ENCODE assay signal across 1 cellular context in the genomic region with DNA sequence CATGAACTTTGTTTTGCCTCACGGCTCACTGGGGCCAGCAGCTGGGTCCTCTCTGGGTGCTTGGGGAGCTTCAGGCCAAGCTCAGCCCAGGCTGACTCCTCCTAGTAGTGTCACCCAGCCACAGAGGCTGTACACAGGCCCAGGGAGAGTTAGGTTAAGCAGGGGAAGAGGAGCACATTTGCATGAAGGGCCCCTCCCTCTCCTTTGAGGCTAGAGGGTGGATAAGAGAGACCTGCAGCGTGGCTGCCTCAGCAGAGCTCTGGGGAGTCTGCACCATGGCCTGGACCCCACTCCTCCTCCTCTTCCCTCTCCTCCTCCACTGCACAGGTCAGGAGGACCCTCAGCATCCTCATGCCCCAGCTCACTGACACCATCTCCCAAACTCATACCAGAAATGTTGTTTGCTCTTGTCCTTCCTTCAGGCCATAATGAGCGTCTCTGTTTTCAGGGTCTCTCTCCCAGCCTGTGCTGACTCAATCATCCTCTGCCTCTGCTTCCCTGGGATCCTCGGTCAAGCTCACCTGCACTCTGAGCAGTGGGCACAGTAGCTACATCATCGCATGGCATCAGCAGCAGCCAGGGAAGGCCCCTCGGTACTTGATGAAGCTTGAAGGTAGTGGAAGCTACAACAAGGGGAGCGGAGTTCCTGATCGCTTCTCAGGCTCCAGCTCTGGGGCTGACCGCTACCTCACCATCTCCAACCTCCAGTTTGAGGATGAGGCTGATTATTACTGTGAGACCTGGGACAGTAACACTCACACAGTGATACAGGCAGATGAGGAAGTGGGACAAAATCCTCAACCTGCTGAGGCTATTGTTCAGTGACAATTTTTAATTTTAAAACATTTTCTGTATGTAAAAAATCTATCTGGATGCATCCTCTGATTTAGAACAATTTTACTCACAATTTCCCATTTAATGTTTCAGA.
TF ChIP-seq lines count a peak whose summit lies in the region.

No MANE protein-coding gene starts in this region.

TF ChIP-seq in K562, 482 proteins besides CTCF, POLR2A, EP300 and RAD21 (continued from another document and continues in another):
- TF ChIP-seq, protein P1, sequence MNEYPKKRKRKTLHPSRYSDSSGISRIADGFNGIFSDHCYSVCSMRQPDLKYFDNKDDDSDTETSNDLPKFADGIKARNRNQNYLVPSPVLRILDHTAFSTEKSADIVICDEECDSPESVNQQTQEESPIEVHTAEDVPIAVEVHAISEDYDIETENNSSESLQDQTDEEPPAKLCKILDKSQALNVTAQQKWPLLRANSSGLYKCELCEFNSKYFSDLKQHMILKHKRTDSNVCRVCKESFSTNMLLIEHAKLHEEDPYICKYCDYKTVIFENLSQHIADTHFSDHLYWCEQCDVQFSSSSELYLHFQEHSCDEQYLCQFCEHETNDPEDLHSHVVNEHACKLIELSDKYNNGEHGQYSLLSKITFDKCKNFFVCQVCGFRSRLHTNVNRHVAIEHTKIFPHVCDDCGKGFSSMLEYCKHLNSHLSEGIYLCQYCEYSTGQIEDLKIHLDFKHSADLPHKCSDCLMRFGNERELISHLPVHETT (CRISPR knock-in tag; conservative IDR thresholded peaks at IDR 0.05 in 1 of 2, IDR thresholded peaks at IDR 0.05 in 1 of 2): 0 out of 4 replicates have a peak, but pooled peaks of 1 of the 2 experiments have one; percentile 47
- no peak for TF ChIP-seq ZNF41 (CRISPR knock-in tag; conservative IDR thresholded peaks at IDR 0.05)
- TF ChIP-seq, protein P2, sequence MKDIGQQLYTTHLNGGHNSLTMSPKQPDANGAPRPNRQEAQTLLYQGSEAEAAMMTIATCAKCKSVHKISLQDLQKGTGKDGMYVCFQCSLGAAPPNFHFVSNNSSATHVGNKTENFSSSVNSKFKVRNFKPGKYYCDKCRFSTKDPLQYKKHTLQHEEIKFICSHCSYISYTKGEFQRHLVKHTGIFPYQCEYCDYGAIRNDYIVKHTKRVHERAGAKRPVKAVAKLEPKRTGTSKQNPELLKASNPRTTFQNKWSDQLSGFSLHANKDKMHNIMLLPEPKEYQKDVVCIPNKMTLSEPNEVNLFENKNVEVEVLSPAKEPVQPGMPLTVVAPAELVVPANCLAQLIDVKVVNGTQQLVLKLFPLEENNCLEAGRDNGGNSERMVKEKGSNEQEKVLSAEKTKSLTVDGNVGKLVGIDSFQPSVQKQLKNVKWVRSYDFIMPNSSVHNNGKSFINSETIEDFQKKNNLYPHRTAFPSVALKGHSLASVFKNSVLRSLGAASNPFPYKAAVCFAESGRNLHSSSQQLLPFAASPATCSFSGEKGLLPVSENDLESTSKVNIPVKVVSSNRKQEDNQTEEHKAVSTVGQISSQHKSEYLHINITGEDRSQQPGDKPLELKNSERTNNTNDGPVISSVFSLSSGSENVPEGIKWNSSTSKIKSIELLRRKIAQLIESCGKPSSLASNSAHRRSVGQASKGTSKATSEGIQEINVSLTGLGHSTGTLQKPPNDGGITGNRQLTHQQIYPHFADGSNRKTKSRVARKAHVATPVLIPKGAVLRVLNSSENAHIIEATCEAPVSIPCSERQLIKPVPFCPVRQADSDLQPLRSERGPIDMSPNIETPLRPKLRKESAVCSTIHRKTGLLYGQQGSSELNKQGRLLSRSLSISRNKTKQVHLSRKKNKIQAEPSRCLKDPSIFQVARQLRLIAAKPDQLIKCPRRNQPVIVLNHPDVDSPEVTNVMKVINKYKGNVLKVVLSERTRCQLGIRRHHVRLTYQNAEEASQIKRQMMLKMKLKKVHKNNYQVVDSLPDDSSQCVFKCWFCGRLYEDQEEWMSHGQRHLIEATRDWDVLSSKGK (CRISPR knock-in tag; IDR thresholded peaks at IDR 0.05): no peak
- TF ChIP-seq, protein P3, sequence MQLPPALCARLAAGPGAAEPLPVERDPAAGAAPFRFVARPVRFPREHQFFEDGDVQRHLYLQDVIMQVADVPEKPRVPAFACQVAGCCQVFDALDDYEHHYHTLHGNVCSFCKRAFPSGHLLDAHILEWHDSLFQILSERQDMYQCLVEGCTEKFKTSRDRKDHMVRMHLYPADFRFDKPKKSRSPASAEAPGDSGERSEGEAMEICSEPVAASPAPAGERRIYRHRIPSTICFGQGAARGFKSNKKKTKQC (CRISPR knock-in tag; IDR thresholded peaks at IDR 0.05): no peak; the same call in 1 of the 2 replicates
- no peak for TF ChIP-seq CHD2 (IDR thresholded peaks at IDR 0.05; ENCODE audit: low read depth, low read length)
- TF ChIP-seq, protein P4, sequence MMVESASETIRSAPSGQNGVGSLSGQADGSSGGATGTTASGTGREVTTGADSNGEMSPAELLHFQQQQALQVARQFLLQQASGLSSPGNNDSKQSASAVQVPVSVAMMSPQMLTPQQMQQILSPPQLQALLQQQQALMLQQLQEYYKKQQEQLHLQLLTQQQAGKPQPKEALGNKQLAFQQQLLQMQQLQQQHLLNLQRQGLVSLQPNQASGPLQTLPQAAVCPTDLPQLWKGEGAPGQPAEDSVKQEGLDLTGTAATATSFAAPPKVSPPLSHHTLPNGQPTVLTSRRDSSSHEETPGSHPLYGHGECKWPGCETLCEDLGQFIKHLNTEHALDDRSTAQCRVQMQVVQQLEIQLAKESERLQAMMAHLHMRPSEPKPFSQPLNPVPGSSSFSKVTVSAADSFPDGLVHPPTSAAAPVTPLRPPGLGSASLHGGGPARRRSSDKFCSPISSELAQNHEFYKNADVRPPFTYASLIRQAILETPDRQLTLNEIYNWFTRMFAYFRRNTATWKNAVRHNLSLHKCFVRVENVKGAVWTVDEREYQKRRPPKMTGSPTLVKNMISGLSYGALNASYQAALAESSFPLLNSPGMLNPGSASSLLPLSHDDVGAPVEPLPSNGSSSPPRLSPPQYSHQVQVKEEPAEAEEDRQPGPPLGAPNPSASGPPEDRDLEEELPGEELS (CRISPR knock-in tag; IDR thresholded peaks at IDR 0.05; ENCODE audit: borderline replicate concordance): no peak
- TF ChIP-seq, protein P5, sequence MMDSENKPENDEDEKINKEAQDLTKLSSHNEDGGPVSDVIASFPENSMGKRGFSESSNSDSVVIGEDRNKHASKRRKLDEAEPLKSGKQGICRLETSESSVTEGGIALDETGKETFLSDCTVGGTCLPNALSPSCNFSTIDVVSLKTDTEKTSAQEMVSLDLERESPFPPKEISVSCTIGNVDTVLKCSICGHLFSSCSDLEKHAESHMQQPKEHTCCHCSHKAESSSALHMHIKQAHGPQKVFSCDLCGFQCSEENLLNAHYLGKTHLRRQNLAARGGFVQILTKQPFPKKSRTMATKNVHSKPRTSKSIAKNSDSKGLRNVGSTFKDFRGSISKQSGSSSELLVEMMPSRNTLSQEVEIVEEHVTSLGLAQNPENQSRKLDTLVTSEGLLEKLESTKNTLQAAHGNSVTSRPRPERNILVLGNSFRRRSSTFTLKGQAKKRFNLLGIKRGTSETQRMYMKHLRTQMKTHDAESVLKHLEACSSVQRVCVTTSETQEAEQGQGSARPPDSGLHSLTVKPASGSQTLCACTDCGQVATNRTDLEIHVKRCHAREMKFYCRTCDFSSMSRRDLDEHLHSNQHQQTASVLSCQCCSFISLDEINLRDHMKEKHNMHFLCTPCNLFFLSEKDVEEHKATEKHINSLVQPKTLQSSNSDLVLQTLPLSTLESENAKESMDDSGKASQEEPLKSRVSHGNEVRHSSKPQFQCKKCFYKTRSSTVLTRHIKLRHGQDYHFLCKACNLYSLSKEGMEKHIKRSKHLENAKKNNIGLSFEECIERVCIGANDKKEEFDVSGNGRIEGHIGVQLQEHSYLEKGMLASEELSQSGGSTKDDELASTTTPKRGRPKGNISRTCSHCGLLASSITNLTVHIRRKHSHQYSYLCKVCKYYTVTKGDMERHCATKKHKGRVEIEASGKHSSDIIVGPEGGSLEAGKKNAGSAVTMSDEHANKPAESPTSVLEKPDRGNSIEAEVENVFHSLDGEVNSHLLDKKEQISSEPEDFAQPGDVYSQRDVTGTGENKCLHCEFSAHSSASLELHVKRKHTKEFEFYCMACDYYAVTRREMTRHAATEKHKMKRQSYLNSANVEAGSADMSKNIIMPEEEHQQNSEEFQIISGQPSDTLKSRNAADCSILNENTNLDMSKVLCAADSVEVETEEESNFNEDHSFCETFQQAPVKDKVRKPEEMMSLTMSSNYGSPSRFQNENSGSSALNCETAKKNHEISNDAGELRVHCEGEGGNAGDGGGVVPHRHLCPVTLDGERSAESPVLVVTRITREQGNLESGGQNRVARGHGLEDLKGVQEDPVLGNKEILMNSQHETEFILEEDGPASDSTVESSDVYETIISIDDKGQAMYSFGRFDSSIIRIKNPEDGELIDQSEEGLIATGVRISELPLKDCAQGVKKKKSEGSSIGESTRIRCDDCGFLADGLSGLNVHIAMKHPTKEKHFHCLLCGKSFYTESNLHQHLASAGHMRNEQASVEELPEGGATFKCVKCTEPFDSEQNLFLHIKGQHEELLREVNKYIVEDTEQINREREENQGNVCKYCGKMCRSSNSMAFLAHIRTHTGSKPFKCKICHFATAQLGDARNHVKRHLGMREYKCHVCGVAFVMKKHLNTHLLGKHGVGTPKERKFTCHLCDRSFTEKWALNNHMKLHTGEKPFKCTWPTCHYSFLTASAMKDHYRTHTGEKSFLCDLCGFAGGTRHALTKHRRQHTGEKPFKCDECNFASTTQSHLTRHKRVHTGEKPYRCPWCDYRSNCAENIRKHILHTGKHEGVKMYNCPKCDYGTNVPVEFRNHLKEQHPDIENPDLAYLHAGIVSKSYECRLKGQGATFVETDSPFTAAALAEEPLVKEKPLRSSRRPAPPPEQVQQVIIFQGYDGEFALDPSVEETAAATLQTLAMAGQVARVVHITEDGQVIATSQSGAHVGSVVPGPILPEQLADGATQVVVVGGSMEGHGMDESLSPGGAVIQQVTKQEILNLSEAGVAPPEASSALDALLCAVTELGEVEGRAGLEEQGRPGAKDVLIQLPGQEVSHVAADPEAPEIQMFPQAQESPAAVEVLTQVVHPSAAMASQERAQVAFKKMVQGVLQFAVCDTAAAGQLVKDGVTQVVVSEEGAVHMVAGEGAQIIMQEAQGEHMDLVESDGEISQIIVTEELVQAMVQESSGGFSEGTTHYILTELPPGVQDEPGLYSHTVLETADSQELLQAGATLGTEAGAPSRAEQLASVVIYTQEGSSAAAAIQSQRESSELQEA (IDR thresholded peaks at IDR 0.05; ENCODE audit: low read depth): no peak
- TF ChIP-seq, protein P6, sequence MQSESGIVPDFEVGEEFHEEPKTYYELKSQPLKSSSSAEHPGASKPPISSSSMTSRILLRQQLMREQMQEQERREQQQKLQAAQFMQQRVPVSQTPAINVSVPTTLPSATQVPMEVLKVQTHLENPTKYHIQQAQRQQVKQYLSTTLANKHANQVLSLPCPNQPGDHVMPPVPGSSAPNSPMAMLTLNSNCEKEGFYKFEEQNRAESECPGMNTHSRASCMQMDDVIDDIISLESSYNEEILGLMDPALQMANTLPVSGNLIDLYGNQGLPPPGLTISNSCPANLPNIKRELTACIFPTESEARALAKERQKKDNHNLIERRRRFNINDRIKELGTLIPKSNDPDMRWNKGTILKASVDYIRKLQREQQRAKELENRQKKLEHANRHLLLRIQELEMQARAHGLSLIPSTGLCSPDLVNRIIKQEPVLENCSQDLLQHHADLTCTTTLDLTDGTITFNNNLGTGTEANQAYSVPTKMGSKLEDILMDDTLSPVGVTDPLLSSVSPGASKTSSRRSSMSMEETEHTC (IDR thresholded peaks at IDR 0.05): no peak
- TF ChIP-seq ZNF507 (tag; conservative IDR thresholded peaks at IDR 0.05): no peak
- TF ChIP-seq, protein P7, sequence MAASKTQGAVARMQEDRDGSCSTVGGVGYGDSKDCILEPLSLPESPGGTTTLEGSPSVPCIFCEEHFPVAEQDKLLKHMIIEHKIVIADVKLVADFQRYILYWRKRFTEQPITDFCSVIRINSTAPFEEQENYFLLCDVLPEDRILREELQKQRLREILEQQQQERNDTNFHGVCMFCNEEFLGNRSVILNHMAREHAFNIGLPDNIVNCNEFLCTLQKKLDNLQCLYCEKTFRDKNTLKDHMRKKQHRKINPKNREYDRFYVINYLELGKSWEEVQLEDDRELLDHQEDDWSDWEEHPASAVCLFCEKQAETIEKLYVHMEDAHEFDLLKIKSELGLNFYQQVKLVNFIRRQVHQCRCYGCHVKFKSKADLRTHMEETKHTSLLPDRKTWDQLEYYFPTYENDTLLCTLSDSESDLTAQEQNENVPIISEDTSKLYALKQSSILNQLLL (CRISPR knock-in tag; IDR thresholded peaks at IDR 0.05; ENCODE audit: borderline replicate concordance): 0 out of 2 replicates have a peak, but pooled peaks have one; percentile 11
- peak; percentile 60; the same call in 1 of the 2 replicates for TF ChIP-seq ZNF263 (CRISPR knock-in tag; IDR thresholded peaks at IDR 0.05; ENCODE audit: borderline replicate concordance)
- TF ChIP-seq NFXL1 (CRISPR knock-in tag; IDR thresholded peaks at IDR 0.05): no peak
- TF ChIP-seq NR2C2 (CRISPR knock-in tag; IDR thresholded peaks at IDR 0.05): no peak
- TF ChIP-seq NR2C2 (tag; IDR thresholded peaks at IDR 0.05): no peak
- no peak for TF ChIP-seq MYC (IDR thresholded peaks at IDR 0.05; ENCODE audit: low read depth, low read length)
- 0 out of 2 replicates have a peak, but pooled peaks have one; percentile 28 for TF ChIP-seq MYC (CRISPR knock-in tag; IDR thresholded peaks at IDR 0.05; ENCODE audit: borderline replicate concordance, low read depth)
- no peak for TF ChIP-seq SIRT6 (IDR thresholded peaks at IDR 0.05; ENCODE audit: low read depth, low read length)
- peak; percentile 23; the same call in 1 of the 2 replicates for TF ChIP-seq TAF7 (tag; IDR thresholded peaks at IDR 0.05)
- no peak for TF ChIP-seq MECOM (CRISPR knock-in tag; IDR thresholded peaks at IDR 0.05)
- no peak for TF ChIP-seq ELF4 (CRISPR knock-in tag; IDR thresholded peaks at IDR 0.05)
- no peak for TF ChIP-seq ZNF785 (CRISPR knock-in tag; IDR thresholded peaks at IDR 0.05)
- TF ChIP-seq, protein P8, sequence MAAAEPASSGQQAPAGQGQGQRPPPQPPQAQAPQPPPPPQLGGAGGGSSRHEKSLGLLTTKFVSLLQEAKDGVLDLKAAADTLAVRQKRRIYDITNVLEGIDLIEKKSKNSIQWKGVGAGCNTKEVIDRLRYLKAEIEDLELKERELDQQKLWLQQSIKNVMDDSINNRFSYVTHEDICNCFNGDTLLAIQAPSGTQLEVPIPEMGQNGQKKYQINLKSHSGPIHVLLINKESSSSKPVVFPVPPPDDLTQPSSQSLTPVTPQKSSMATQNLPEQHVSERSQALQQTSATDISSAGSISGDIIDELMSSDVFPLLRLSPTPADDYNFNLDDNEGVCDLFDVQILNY (CRISPR knock-in tag; IDR thresholded peaks at IDR 0.05): no peak
- TF ChIP-seq, protein P9, sequence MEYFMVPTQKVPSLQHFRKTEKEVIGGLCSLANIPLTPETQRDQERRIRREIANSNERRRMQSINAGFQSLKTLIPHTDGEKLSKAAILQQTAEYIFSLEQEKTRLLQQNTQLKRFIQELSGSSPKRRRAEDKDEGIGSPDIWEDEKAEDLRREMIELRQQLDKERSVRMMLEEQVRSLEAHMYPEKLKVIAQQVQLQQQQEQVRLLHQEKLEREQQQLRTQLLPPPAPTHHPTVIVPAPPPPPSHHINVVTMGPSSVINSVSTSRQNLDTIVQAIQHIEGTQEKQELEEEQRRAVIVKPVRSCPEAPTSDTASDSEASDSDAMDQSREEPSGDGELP (CRISPR knock-in tag; IDR thresholded peaks at IDR 0.05; ENCODE audit: borderline replicate concordance): peak; percentile 41; the same call in 1 of the 2 replicates
- TF ChIP-seq ZNF134 (CRISPR knock-in tag; conservative IDR thresholded peaks at IDR 0.05): peak; percentile 76
- TF ChIP-seq CBFA2T2 (conservative IDR thresholded peaks at IDR 0.05): no peak
- TF ChIP-seq, protein P10, sequence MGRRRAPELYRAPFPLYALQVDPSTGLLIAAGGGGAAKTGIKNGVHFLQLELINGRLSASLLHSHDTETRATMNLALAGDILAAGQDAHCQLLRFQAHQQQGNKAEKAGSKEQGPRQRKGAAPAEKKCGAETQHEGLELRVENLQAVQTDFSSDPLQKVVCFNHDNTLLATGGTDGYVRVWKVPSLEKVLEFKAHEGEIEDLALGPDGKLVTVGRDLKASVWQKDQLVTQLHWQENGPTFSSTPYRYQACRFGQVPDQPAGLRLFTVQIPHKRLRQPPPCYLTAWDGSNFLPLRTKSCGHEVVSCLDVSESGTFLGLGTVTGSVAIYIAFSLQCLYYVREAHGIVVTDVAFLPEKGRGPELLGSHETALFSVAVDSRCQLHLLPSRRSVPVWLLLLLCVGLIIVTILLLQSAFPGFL (CRISPR knock-in tag; IDR thresholded peaks at IDR 0.05): no peak
- TF ChIP-seq KLF1 (tag; IDR thresholded peaks at IDR 0.05): no peak
- 0 out of 2 replicates have a peak, but pooled peaks have one; percentile 47 for TF ChIP-seq CBFB (CRISPR knock-in tag; IDR thresholded peaks at IDR 0.05)
